In the genomic region with DNA sequence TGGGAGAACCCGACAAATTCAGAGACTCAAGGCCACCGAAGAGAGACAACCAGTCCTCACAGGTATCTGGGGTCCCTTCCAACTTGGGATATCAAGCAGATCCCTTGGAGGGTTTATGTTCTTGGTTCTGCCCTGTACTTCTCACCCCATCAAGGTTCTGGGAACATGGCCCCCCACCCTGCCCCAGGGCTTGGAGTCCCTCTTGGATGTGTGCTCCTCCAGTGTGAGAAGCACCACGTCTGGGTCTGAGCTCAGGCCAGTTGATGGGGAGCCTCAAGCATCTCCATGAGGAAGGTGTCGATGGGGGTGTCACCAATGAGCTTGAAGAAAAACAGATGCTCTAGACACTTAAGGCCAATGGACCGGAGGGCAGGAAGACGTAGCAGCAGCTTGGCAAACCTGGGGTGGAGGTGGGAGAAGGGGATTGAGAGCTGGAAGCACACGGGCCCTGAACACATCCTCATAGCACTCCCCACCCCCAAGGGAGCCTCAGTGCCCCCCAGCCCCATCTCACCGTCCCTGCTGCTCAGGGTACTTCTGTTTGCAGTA, we compare ENCODE assay signal across 24 cellular contexts.
"Had no signal": no experiment of that assay in that cellular context is flagged by ENCODE, and none has a peak within 500 bp of the region (broad histone marks: within the 10 kb centered on the region; RNA-seq: fewer than 3 reads in every experiment).

No MANE protein-coding gene starts in this region.

- DNase-seq: activated CD4-positive, alpha-beta memory T cell treated with anti-CD3 and anti-CD28 coated beads for 36 hours; activated CD4-positive, alpha-beta T cell treated with anti-CD3 and anti-CD28 coated beads, Interleukin-2, amount 10 ng/mL, durations not matched to agents 7 days and 5 days; activated CD4-positive, CD25-positive, alpha-beta regulatory T cell; activated CD8-positive, alpha-beta memory T cell treated with anti-CD3 and anti-CD28 coated beads for 24 hours; activated effector memory CD4-positive, alpha-beta T cell treated with anti-CD3 and anti-CD28 coated beads, Interleukin-2, amount 50 U/mL, for 16 hours; activated naive CD4-positive, alpha-beta T cell treated with Interleukin-2 at 50 U/mL for 16 hours; activated naive CD8-positive, alpha-beta T cell treated with anti-CD3 and anti-CD28 coated beads, Interleukin-2, amount 10 ng/mL, durations not matched to agents 7 days and 5 days; activated T-cell treated with anti-CD3 and anti-CD28 coated beads, Interleukin-2, amount 50 U/mL, for 4 hours; caudate nucleus; Karpas-422; MM.1S; NCI-H1105; NCI-H1436; NCI-H1694 treated with DMSO at 0.1 percent for 48 hours; NCI-H2029 treated with DMSO at 0.1 percent for 48 hours; NCI-H510A treated with DMSO at 0.1 percent for 48 hours; NCI-H69; SHP77; T-helper 2 cell; T1000 had no signal

- H3K4me3 Mint-ChIP-seq: activated CD4-positive, alpha-beta memory T cell treated with anti-CD3 and anti-CD28 coated beads for 36 hours; activated CD4-positive, alpha-beta T cell treated with anti-CD3 and anti-CD28 coated beads, Interleukin-2, amount 10 ng/mL, durations not matched to agents 7 days and 5 days; activated naive CD8-positive, alpha-beta T cell treated with anti-CD3 and anti-CD28 coated beads, Interleukin-2, amount 10 ng/mL, durations not matched to agents 7 days and 5 days; activated T-cell treated with anti-CD3 and anti-CD28 coated beads, Interleukin-2, amount 50 U/mL, for 4 hours had no signal

- H3K9me3 Mint-ChIP-seq: activated CD4-positive, alpha-beta memory T cell treated with anti-CD3 and anti-CD28 coated beads for 36 hours; activated CD4-positive, alpha-beta T cell treated with anti-CD3 and anti-CD28 coated beads, Interleukin-2, amount 10 ng/mL, durations not matched to agents 7 days and 5 days; activated naive CD8-positive, alpha-beta T cell treated with anti-CD3 and anti-CD28 coated beads, Interleukin-2, amount 10 ng/mL, durations not matched to agents 7 days and 5 days; activated T-cell treated with anti-CD3 and anti-CD28 coated beads, Interleukin-2, amount 50 U/mL, for 4 hours had no signal

- H3K36me3 ChIP-seq: breast epithelium had no signal

- H3K9me3 ChIP-seq: breast epithelium, Peyer's patch, SJSA1 had no signal

- H3K27ac Mint-ChIP-seq: activated CD4-positive, alpha-beta memory T cell treated with anti-CD3 and anti-CD28 coated beads for 36 hours; activated CD4-positive, alpha-beta T cell treated with anti-CD3 and anti-CD28 coated beads, Interleukin-2, amount 10 ng/mL, durations not matched to agents 7 days and 5 days; activated naive CD8-positive, alpha-beta T cell treated with anti-CD3 and anti-CD28 coated beads, Interleukin-2, amount 10 ng/mL, durations not matched to agents 7 days and 5 days had no signal

- H3K27ac ChIP-seq: Peyer's patch, SJSA1 had no signal

- ATAC-seq: activated T-cell treated with anti-CD3 and anti-CD28 coated beads, Interleukin-2, amount 50 U/mL, for 4 hours; K562 had no signal

- H3K4me3 ChIP-seq: breast epithelium, K562, Peyer's patch, SJSA1 had no signal

- H3K27me3 ChIP-seq: breast epithelium had no signal
